13 cellular contexts compared by ENCODE assay signal in the genomic region with DNA sequence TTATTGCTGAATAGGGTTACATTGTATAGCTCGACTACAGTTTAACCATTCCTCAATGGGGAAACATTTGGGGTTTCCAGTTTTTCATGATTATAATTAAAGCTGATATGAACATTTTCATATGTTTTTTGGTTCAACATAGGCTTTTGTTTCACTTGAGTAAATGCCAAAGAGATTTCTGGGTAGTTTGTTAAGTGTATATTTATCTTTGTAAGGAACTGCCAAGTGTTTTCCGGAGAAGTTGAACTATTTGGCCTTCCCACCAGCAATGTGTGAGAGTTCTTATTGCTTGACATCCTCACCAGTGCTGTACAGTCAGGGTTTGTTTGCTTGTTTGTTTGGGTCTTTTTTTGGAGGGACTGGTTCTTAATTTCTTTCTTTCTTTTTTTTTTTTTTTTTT.
DNase-seq lines count a peak whose midpoint lies in the region; ATAC-seq, FAIRE-seq and TF ChIP-seq lines count a peak whose summit lies in the region.
"Had no signal": no experiment of that assay in that cellular context is flagged by ENCODE, and none has a peak within 500 bp of the region (broad histone marks: within the 10 kb centered on the region; RNA-seq: fewer than 3 reads in every experiment).

No MANE protein-coding gene starts in this region.

- in situ Hi-C loops in HepG2 (cut with HindIII; ENCODE audit: extremely low pct_ligation_motif_present, low pct_unique_long_range_greater_than_20kb) = no loop called here

- no peak for TF ChIP-seq EP300 in HepG2 (IDR thresholded peaks at IDR 0.05; ENCODE audit: low read depth in 2 of 2, low read length in 2 of 2)
- no peak for TF ChIP-seq EP300 in HepG2 (CRISPR knock-in tag; IDR thresholded peaks at IDR 0.05; ENCODE audit: borderline replicate concordance)

- no peak for TF ChIP-seq POLR2A in HepG2 (IDR thresholded peaks at IDR 0.05; ENCODE audit: insufficient read depth in 1 of 2, low read depth in 2 of 2, low read length in 2 of 2)
- no peak for TF ChIP-seq POLR2A in right lobe of liver (IDR thresholded peaks at IDR 0.05)

- H2AFZ ChIP-seq in HepG2 (ENCODE audit: low read length) = no peak overlapping the region

- peaks cover 5% of the 10 kb centered on the region for H3K27me3 Mint-ChIP-seq in chondrocyte (ENCODE audit: low read depth)
- peaks cover 13% of the 10 kb centered on the region for H3K27me3 Mint-ChIP-seq in activated CD8-positive, alpha-beta memory T cell treated with anti-CD3 and anti-CD28 coated beads, Interleukin-2, amount 10 ng/mL, durations not matched to agents 7 days and 5 days

- peak overlapping the region; percentile 92 for H3K27ac Mint-ChIP-seq in chondrocyte (ENCODE audit: unreplicated experiment)
- no peak overlapping the region for H3K27ac Mint-ChIP-seq in activated CD8-positive, alpha-beta memory T cell treated with anti-CD3 and anti-CD28 coated beads, Interleukin-2, amount 10 ng/mL, durations not matched to agents 7 days and 5 days
- H3K27ac Mint-ChIP-seq: natural killer cell had no signal

- H3K4me3 Mint-ChIP-seq in chondrocyte (ENCODE audit: unreplicated experiment) = no peak overlapping the region
- no peak overlapping the region for H3K4me3 Mint-ChIP-seq in activated CD8-positive, alpha-beta memory T cell treated with anti-CD3 and anti-CD28 coated beads, Interleukin-2, amount 10 ng/mL, durations not matched to agents 7 days and 5 days
- H3K4me3 Mint-ChIP-seq: natural killer cell had no signal

- H3K36me3 ChIP-seq in HepG2 (replicated peaks in 1 of 2; ENCODE audit: control insufficient read depth in 1 of 2, insufficient read depth in 2 of 2, low read length in 2 of 2) (no peaks in the 10 kb centered on the region), right lobe of liver (no peaks in the 10 kb centered on the region), mesodermal cell (ENCODE audit: control insufficient read depth, insufficient read depth, low read length) (no peaks in the 10 kb centered on the region)
- H3K36me3 ChIP-seq: sigmoid colon had no signal

- no peaks in the 10 kb centered on the region for H4K20me1 ChIP-seq in HepG2 (ENCODE audit: insufficient read depth, low read length)

- no peak for ATAC-seq in HepG2
- ATAC-seq in right lobe of liver = no peak
- no peak for ATAC-seq in GM21447 (IDR thresholded peaks at IDR 0.05; ENCODE audit: unreplicated experiment)
- no peak for ATAC-seq in GM19395 (IDR thresholded peaks at IDR 0.05; ENCODE audit: unreplicated experiment)
- ATAC-seq in activated CD8-positive, alpha-beta memory T cell treated with anti-CD3 and anti-CD28 coated beads, Interleukin-2, amount 10 ng/mL, durations not matched to agents 7 days and 5 days = no peak
- ATAC-seq: natural killer cell had no signal

- H3K36me3 Mint-ChIP-seq in chondrocyte (ENCODE audit: low read depth) = peaks cover 2% of the 10 kb centered on the region
- H3K36me3 Mint-ChIP-seq in activated CD8-positive, alpha-beta memory T cell treated with anti-CD3 and anti-CD28 coated beads, Interleukin-2, amount 10 ng/mL, durations not matched to agents 7 days and 5 days = no peaks in the 10 kb centered on the region
- H3K36me3 Mint-ChIP-seq: natural killer cell had no signal

- H3K4me2 ChIP-seq in HepG2 (ENCODE audit: low read depth, low read length) = peak overlapping the region; percentile 28

- H3K4me1 Mint-ChIP-seq in chondrocyte (ENCODE audit: low read depth) = peaks cover 38% of the 10 kb centered on the region
- peaks cover 5% of the 10 kb centered on the region for H3K4me1 Mint-ChIP-seq in activated CD8-positive, alpha-beta memory T cell treated with anti-CD3 and anti-CD28 coated beads, Interleukin-2, amount 10 ng/mL, durations not matched to agents 7 days and 5 days
- H3K4me1 Mint-ChIP-seq: natural killer cell had no signal

- no peak for TF ChIP-seq RAD21 in HepG2 (CRISPR knock-in tag; IDR thresholded peaks at IDR 0.05)

- intact Hi-C loops in HepG2 (cut with micrococcal nuclease; ENCODE audit: unreplicated experiment) (no loop called here), right lobe of liver (cut with DNase I) (loop anchor here in 1 of 2 donors (10.0 kb wide), 1 partner anchor 165 kb away; no protein-coding TSS in a partner anchor)

- WGBS in HepG2 (ENCODE audit: low lambda C conversion rate) = 48% methylated on average over 2 of the region's 2 CpGs
- WGBS in right lobe of liver (ENCODE audit: insufficient coverage, low coverage, low lambda C conversion rate, missing lambda C conversion rate) = 60% methylated on average over 2 of the region's 2 CpGs
- WGBS in mesodermal cell (ENCODE audit: insufficient coverage in 2 of 2), 2 experiments = 86 to 100% methylated on average over 1 of the region's 2 CpGs

- DNase-seq in HepG2 (ENCODE audit: low spot score) = no peak
- DNase-seq in right lobe of liver = no peak
- no peak for DNase-seq in chondrocyte (ENCODE audit: low spot score)
- no peak for DNase-seq in COLO668 (lab: John Stamatoyannopoulos, UW; ENCODE audit: unreplicated experiment)
- no peak for DNase-seq in activated CD8-positive, alpha-beta memory T cell treated with anti-CD3 and anti-CD28 coated beads, Interleukin-2, amount 10 ng/mL, durations not matched to agents 7 days and 5 days
- DNase-seq: caudate nucleus, natural killer cell, sigmoid colon had no signal

- H3K79me2 ChIP-seq in HepG2 (ENCODE audit: insufficient read depth, low read length) = no peaks in the 10 kb centered on the region

- H3K9ac ChIP-seq in HepG2 (ENCODE audit: insufficient read depth, low read depth, low read length) = peak overlapping the region; percentile 6; the same call in 1 of the 2 replicates

- TSS peak; percentile 99 for BruUV-seq in HepG2 (replicated peaks; lab: Mats Ljungman, UMichigan)

- H3K4me1 ChIP-seq in HepG2 (ENCODE audit: insufficient read depth, low read length) (peaks cover 49% of the 10 kb centered on the region), right lobe of liver (no peaks in the 10 kb centered on the region), mesodermal cell (ENCODE audit: control insufficient read depth, insufficient read depth, low read length, poor library complexity, severe bottlenecking) (peaks cover 18% of the 10 kb centered on the region)

- H3K27me3 ChIP-seq in HepG2 (ENCODE audit: control insufficient read depth in 1 of 2, insufficient read depth in 2 of 2, low read length in 2 of 2) (no peaks in the 10 kb centered on the region), right lobe of liver (no peaks in the 10 kb centered on the region)
- H3K27me3 ChIP-seq: sigmoid colon had no signal

- no peak for TF ChIP-seq CTCF in HepG2 (CRISPR knock-in tag; IDR thresholded peaks at IDR 0.05)
- TF ChIP-seq CTCF in right lobe of liver (IDR thresholded peaks at IDR 0.05) = no peak
- TF ChIP-seq CTCF in chondrocyte (IDR thresholded peaks at IDR 0.05) = no peak

- FAIRE-seq in HepG2 (lab: Jason Lieb, UNC) = no peak
- FAIRE-seq: endometrium, HTR-8/SVneo had no signal

- peak overlapping the region; percentile 22 for H3K27ac ChIP-seq in HepG2 (ENCODE audit: extremely low read length, insufficient read depth, low read length)
- H3K27ac ChIP-seq in right lobe of liver = no peak overlapping the region
- H3K27ac ChIP-seq in mesodermal cell (ENCODE audit: low read depth, low read length, severe bottlenecking) = peak overlapping the region; percentile 52

- H3K4me3 ChIP-seq in HepG2 (replicated peaks in 1 of 3; ENCODE audit: insufficient read depth in 1 of 3, low read depth in 2 of 3, low read length in 3 of 3) (no peak overlapping the region), right lobe of liver (no peak overlapping the region), mesodermal cell (ENCODE audit: extremely low read depth, insufficient read depth, low read length, poor library complexity, severe bottlenecking) (no peak overlapping the region)
- H3K4me3 ChIP-seq: sigmoid colon had no signal

- POLR2A ChIA-PET in HepG2 (lab: Yijun Ruan, JAX) = interaction anchor here (0.6 to 1.9 kb wide), 4 partner anchors 11 to 229 kb away, joined by 3 to 8 read pairs (median 3); a partner anchor contains a TSS

- H3K9me3 Mint-ChIP-seq in chondrocyte (ENCODE audit: low read depth) = no peaks in the 10 kb centered on the region
- H3K9me3 Mint-ChIP-seq in activated CD8-positive, alpha-beta memory T cell treated with anti-CD3 and anti-CD28 coated beads, Interleukin-2, amount 10 ng/mL, durations not matched to agents 7 days and 5 days (ENCODE audit: low read depth) = no peaks in the 10 kb centered on the region
- H3K9me3 Mint-ChIP-seq: natural killer cell had no signal

- CTCF ChIA-PET in HepG2 (lab: Yijun Ruan, JAX; ENCODE audit: low intra/inter-chr PET ratio, low total read pairs) = no interaction called here
- CTCF ChIA-PET in activated CD8-positive, alpha-beta memory T cell treated with anti-CD3 and anti-CD28 coated beads, Interleukin-2, amount 10 ng/mL, durations not matched to agents 7 days and 5 days (lab: Charles Lee) = interaction anchor here (1.0 kb wide), 1 partner anchor 25 kb away, joined by 3 read pairs; no protein-coding TSS in a partner anchor

- no peaks in the 10 kb centered on the region for H3K9me3 ChIP-seq in HepG2 (ENCODE audit: low read length)
- H3K9me3 ChIP-seq in right lobe of liver = no peaks in the 10 kb centered on the region
- H3K9me3 ChIP-seq in mesodermal cell (ENCODE audit: control insufficient read depth, low read length) = peaks cover 4% of the 10 kb centered on the region
- H3K9me3 ChIP-seq: sigmoid colon had no signal

TF ChIP-seq in HepG2, 621 proteins besides CTCF, POLR2A, EP300 and RAD21 (continues in another document):
- no peak for TF ChIP-seq ZNF780A (CRISPR knock-in tag; IDR thresholded peaks at IDR 0.05)
- TF ChIP-seq, protein P1, sequence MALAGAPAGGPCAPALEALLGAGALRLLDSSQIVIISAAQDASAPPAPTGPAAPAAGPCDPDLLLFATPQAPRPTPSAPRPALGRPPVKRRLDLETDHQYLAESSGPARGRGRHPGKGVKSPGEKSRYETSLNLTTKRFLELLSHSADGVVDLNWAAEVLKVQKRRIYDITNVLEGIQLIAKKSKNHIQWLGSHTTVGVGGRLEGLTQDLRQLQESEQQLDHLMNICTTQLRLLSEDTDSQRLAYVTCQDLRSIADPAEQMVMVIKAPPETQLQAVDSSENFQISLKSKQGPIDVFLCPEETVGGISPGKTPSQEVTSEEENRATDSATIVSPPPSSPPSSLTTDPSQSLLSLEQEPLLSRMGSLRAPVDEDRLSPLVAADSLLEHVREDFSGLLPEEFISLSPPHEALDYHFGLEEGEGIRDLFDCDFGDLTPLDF (CRISPR knock-in tag; IDR thresholded peaks at IDR 0.05) = no peak

Comparison
In these comparisons a context has a peak if more than half of its experiments do, and no peak if none do; other contexts are left out.
1. H3K27ac ChIP-seq: peak in HepG2 (single experiment) and mesodermal cell (single experiment); none in right lobe of liver (0 of 3).